Comparison of ENCODE assay signal across 16 cellular contexts in genomic region chr10:119728172-119728800, GRCh38. TPM values are rescaled to one million over a fixed set of nuclear protein-coding genes. Genes with fewer than 3 reads are reported as not detected.
DNase-seq lines count a peak whose midpoint lies in the region; ATAC-seq and TF ChIP-seq lines count a peak whose summit lies in the region.
"Had no signal": no experiment of that assay in that cellular context is flagged by ENCODE, and none has a peak within 500 bp of the region (broad histone marks: within the 10 kb centered on the region; RNA-seq: fewer than 3 reads in every experiment).

No MANE protein-coding gene starts in this region.

- H2BK5ac ChIP-seq in mesenchymal stem cell (ENCODE audit: low read depth, low read length, poor library complexity, severe bottlenecking): no peak overlapping the region
- H2BK5ac ChIP-seq in H9 (ENCODE audit: insufficient read length, low read length): no peak overlapping the region

- H3K4me2 ChIP-seq in MM.1S (ENCODE audit: low read depth, low read length): 0 out of 2 replicates have a peak overlapping the region, but pooled peaks have one; percentile 3
- no peak overlapping the region for H3K4me2 ChIP-seq in mesenchymal stem cell (ENCODE audit: low read length, poor library complexity, severe bottlenecking)
- no peak overlapping the region for H3K4me2 ChIP-seq in H9 (ENCODE audit: insufficient read depth, insufficient read length, low read length)

- H3K9me3 Mint-ChIP-seq in CD8-positive, alpha-beta memory T cell: no peaks in the 10 kb centered on the region
- no peaks in the 10 kb centered on the region for H3K9me3 Mint-ChIP-seq in activated naive CD8-positive, alpha-beta T cell treated with anti-CD3 and anti-CD28 coated beads, Interleukin-2, amount 50 U/mL, for 24 hours
- no peaks in the 10 kb centered on the region for H3K9me3 Mint-ChIP-seq in neural crest cell
- H3K9me3 Mint-ChIP-seq in H9: no peaks in the 10 kb centered on the region

- no peaks in the 10 kb centered on the region for H3K27me3 ChIP-seq in CD8-positive, alpha-beta memory T cell (ENCODE audit: insufficient read depth, low read length, poor library complexity, severe bottlenecking)
- H3K27me3 ChIP-seq in MM.1S (replicated peaks; ENCODE audit: insufficient read depth, low read length): no peaks in the 10 kb centered on the region
- no peaks in the 10 kb centered on the region for H3K27me3 ChIP-seq in mesenchymal stem cell (ENCODE audit: control insufficient read depth in 1 of 2, insufficient read depth in 1 of 2, low read length in 2 of 2)
- H3K27me3 ChIP-seq in H9 (ENCODE audit: insufficient read depth, low read length): no peaks in the 10 kb centered on the region
- H3K27me3 ChIP-seq: heart right ventricle, right atrium auricular region had no signal

- no peak overlapping the region for H3K56ac ChIP-seq in H9 (ENCODE audit: insufficient read length, low read depth, low read length)

- 100% methylated on average over 2 of the region's 3 CpGs for WGBS in mesenchymal stem cell
- WGBS in H9 (ENCODE audit: extremely low coverage, insufficient read length, low lambda C conversion rate): no CpG with 5 or more reads among the region's 3 CpGs

- peak overlapping the region in 4 of 7 donors; percentile 8 to 90 (median 40) for H3K4me3 Mint-ChIP-seq in CD8-positive, alpha-beta memory T cell
- H3K4me3 Mint-ChIP-seq in activated naive CD8-positive, alpha-beta T cell treated with anti-CD3 and anti-CD28 coated beads, Interleukin-2, amount 50 U/mL, for 24 hours: peak overlapping the region; percentile 90
- peak overlapping the region; percentile 94 for H3K4me3 Mint-ChIP-seq in neural crest cell
- H3K4me3 Mint-ChIP-seq in H9: no peak overlapping the region

- DNase-seq in CD8-positive, alpha-beta memory T cell: no peak
- DNase-seq in MM.1S (no peak), neural crest cell (ENCODE audit: low read depth, low spot score) (no peak), sciatic nerve (ENCODE audit: low spot score) (no peak), CD1c-positive myeloid dendritic cell (ENCODE audit: extremely low spot score) (no peak), mesenchymal stem cell (no peak), H9 (no peak)
- DNase-seq in activated naive CD8-positive, alpha-beta T cell treated with anti-CD3 and anti-CD28 coated beads, Interleukin-2, amount 50 U/mL, for 24 hours: no peak
- DNase-seq: activated effector memory CD4-positive, alpha-beta T cell treated with Interleukin-2 at 50 U/mL for 16 hours; cerebellar nuclear complex; GDM1; heart right ventricle; left cardiac atrium; NCI-H2171 treated with DMSO at 0.1 percent for 48 hours; stimulated activated CD4-positive, alpha-beta T cell treated with anti-CD3 and anti-CD28 coated beads, Interleukin-4, amount 100 ng/mL, for 1 hour had no signal

- peaks cover 0 to 4% (median 0%) of the 10 kb centered on the region in 3 donors for H3K36me3 Mint-ChIP-seq in CD8-positive, alpha-beta memory T cell
- peaks cover 16% of the 10 kb centered on the region for H3K36me3 Mint-ChIP-seq in activated naive CD8-positive, alpha-beta T cell treated with anti-CD3 and anti-CD28 coated beads, Interleukin-2, amount 50 U/mL, for 24 hours (ENCODE audit: low read depth)
- H3K36me3 Mint-ChIP-seq in neural crest cell (ENCODE audit: low read depth): no peaks in the 10 kb centered on the region
- H3K36me3 Mint-ChIP-seq in H9 (ENCODE audit: insufficient read depth in 1 of 3, low read depth in 3 of 3): peaks cover 1 to 4% (median 3%) of the 10 kb centered on the region in 3 experiments; a peak in 5 of 7 replicates

- H4K8ac ChIP-seq in mesenchymal stem cell (ENCODE audit: low read length) (no peak overlapping the region), H9 (replicated peaks; ENCODE audit: insufficient read length, low read depth, low read length) (no peak overlapping the region)

- no peaks in the 10 kb centered on the region for H3K36me3 ChIP-seq in CD8-positive, alpha-beta memory T cell (ENCODE audit: insufficient read depth, low read length)
- H3K36me3 ChIP-seq in MM.1S (replicated peaks; ENCODE audit: insufficient read depth, low read length): no peaks in the 10 kb centered on the region
- no peaks in the 10 kb centered on the region for H3K36me3 ChIP-seq in mesenchymal stem cell (ENCODE audit: control insufficient read depth in 1 of 2, insufficient read depth in 2 of 2, low read depth in 1 of 2, low read length in 2 of 2)
- H3K36me3 ChIP-seq: heart right ventricle, right atrium auricular region had no signal

- peaks cover 15% of the 10 kb centered on the region for H3K4me1 ChIP-seq in CD8-positive, alpha-beta memory T cell (ENCODE audit: insufficient read depth, low read length)
- H3K4me1 ChIP-seq in MM.1S (ENCODE audit: low read length) (peaks cover 23% of the 10 kb centered on the region), mesenchymal stem cell (ENCODE audit: control insufficient read depth, insufficient read depth, low read depth, low read length) (peaks cover 16% of the 10 kb centered on the region), H9 (ENCODE audit: insufficient read depth, low read length) (peaks cover 3% of the 10 kb centered on the region; the same call in 1 of the 2 replicates)

- no peak overlapping the region for H4K5ac ChIP-seq in H9 (ENCODE audit: insufficient read length, low read depth, low read length)

- H2AK5ac ChIP-seq in mesenchymal stem cell (ENCODE audit: low read length, severe bottlenecking) (no peak overlapping the region), H9 (ENCODE audit: insufficient read length, low read length) (no peak overlapping the region)

- H3K9ac ChIP-seq in MM.1S (ENCODE audit: low read length) (no peak overlapping the region), mesenchymal stem cell (ENCODE audit: low read length) (no peak overlapping the region), H9 (ENCODE audit: extremely low read depth, insufficient read length, low read length) (no peak overlapping the region)

- H3K14ac ChIP-seq in mesenchymal stem cell (ENCODE audit: low read length in 2 of 2) (no peak overlapping the region), H9 (ENCODE audit: insufficient read depth, low read length) (no peak overlapping the region)

- H3K4ac ChIP-seq in mesenchymal stem cell (ENCODE audit: low read depth in 1 of 2, low read length in 2 of 2): no peak overlapping the region
- H3K4ac ChIP-seq in H9 (ENCODE audit: low read depth, low read length): no peak overlapping the region

- no peak overlapping the region for H3K18ac ChIP-seq in mesenchymal stem cell (ENCODE audit: low read depth in 1 of 2, low read length in 2 of 2)
- H3K18ac ChIP-seq in H9 (ENCODE audit: insufficient read length, low read depth, low read length): no peak overlapping the region

- no peaks in the 10 kb centered on the region for H3K9me3 ChIP-seq in CD8-positive, alpha-beta memory T cell (ENCODE audit: low read length)
- H3K9me3 ChIP-seq in MM.1S (replicated peaks; ENCODE audit: insufficient read depth, low read length) (no peaks in the 10 kb centered on the region), mesenchymal stem cell (ENCODE audit: control insufficient read depth, low read length) (no peaks in the 10 kb centered on the region), H9 (ENCODE audit: control insufficient read depth, low read depth, low read length) (no peaks in the 10 kb centered on the region)
- H3K9me3 ChIP-seq: heart right ventricle, right atrium auricular region had no signal

- peaks cover 17 to 35% (median 29%) of the 10 kb centered on the region in 3 donors for H3K4me1 Mint-ChIP-seq in CD8-positive, alpha-beta memory T cell
- peaks cover 54% of the 10 kb centered on the region for H3K4me1 Mint-ChIP-seq in activated naive CD8-positive, alpha-beta T cell treated with anti-CD3 and anti-CD28 coated beads, Interleukin-2, amount 50 U/mL, for 24 hours
- peaks cover 48% of the 10 kb centered on the region for H3K4me1 Mint-ChIP-seq in neural crest cell
- H3K4me1 Mint-ChIP-seq in H9: peaks cover 34 to 42% of the 10 kb centered on the region in 2 experiments

- H2AFZ ChIP-seq in MM.1S (ENCODE audit: low read length) (no peak overlapping the region), mesenchymal stem cell (ENCODE audit: low read depth, low read length) (no peak overlapping the region), H9 (ENCODE audit: low read length) (no peak overlapping the region)

- H3K79me1 ChIP-seq in mesenchymal stem cell (replicated peaks; ENCODE audit: low read length, poor library complexity, severe bottlenecking): peaks cover 10% of the 10 kb centered on the region
- peaks cover 5% of the 10 kb centered on the region for H3K79me1 ChIP-seq in H9 (ENCODE audit: insufficient read depth, low read depth, low read length, poor library complexity, severe bottlenecking)

- H2BK12ac ChIP-seq in mesenchymal stem cell (ENCODE audit: low read length in 2 of 2) (no peak overlapping the region), H9 (ENCODE audit: insufficient read length, low read depth, low read length) (no peak overlapping the region)

- H3K9me2 ChIP-seq in MM.1S (replicated peaks; ENCODE audit: insufficient read depth, low read length): no peaks in the 10 kb centered on the region

- no peak overlapping the region for H3K23ac ChIP-seq in mesenchymal stem cell (ENCODE audit: low read length in 2 of 2)
- no peak overlapping the region for H3K23ac ChIP-seq in H9 (ENCODE audit: insufficient read length, low read depth, low read length)

- no peaks in the 10 kb centered on the region for H3K27me3 Mint-ChIP-seq in CD8-positive, alpha-beta memory T cell
- no peaks in the 10 kb centered on the region for H3K27me3 Mint-ChIP-seq in activated naive CD8-positive, alpha-beta T cell treated with anti-CD3 and anti-CD28 coated beads, Interleukin-2, amount 50 U/mL, for 24 hours
- H3K27me3 Mint-ChIP-seq in neural crest cell (ENCODE audit: low read depth) (no peaks in the 10 kb centered on the region), H9 (ENCODE audit: low read depth) (no peaks in the 10 kb centered on the region)

- CTCF ChIA-PET in CD8-positive, alpha-beta memory T cell (lab: Charles Lee): no interaction called here

- H2BK120ac ChIP-seq in mesenchymal stem cell (ENCODE audit: low read depth, low read length) (no peak overlapping the region), H9 (ENCODE audit: low read depth, low read length, poor library complexity, severe bottlenecking) (no peak overlapping the region)

- peaks cover 6% of the 10 kb centered on the region for H3K23me2 ChIP-seq in H9 (ENCODE audit: insufficient read length, low read depth, low read length, poor library complexity, severe bottlenecking)

- H4K91ac ChIP-seq in mesenchymal stem cell (ENCODE audit: low read length) (no peak overlapping the region), H9 (ENCODE audit: insufficient read length, low read depth, low read length) (no peak overlapping the region)

- POLR2A ChIA-PET in CD8-positive, alpha-beta memory T cell (lab: Charles Lee): interaction anchor here (0.7 kb wide), 1 partner anchor 144 kb away, joined by 4 read pairs; the partner anchor contains the start of gene MCMBP

- H3T11ph ChIP-seq in H9 (ENCODE audit: low read length): no peak overlapping the region

- H2BK15ac ChIP-seq in mesenchymal stem cell (ENCODE audit: low read depth, poor library complexity, severe bottlenecking): no peak overlapping the region
- no peak overlapping the region for H2BK15ac ChIP-seq in H9 (ENCODE audit: low read depth, low read length)

- H3K4me3 ChIP-seq in CD8-positive, alpha-beta memory T cell (ENCODE audit: low read length): no peak overlapping the region
- H3K4me3 ChIP-seq in MM.1S (ENCODE audit: low read length): no peak overlapping the region
- H3K4me3 ChIP-seq in mesenchymal stem cell (ENCODE audit: insufficient read depth in 1 of 2, low read depth in 1 of 2, low read length in 2 of 2): no peak overlapping the region
- H3K4me3 ChIP-seq: heart right ventricle, right atrium auricular region had no signal

- no peak overlapping the region for H2BK20ac ChIP-seq in H9 (ENCODE audit: low read depth, low read length, poor library complexity, severe bottlenecking)

- H3F3A ChIP-seq in MM.1S (ENCODE audit: insufficient read depth, low read length): no peaks in the 10 kb centered on the region

- intact Hi-C loops in sciatic nerve (cut with DNase I): no loop called here

- H3K27ac ChIP-seq in CD8-positive, alpha-beta memory T cell (ENCODE audit: low read depth, low read length): no peak overlapping the region
- no peak overlapping the region for H3K27ac ChIP-seq in MM.1S (ENCODE audit: low read length)
- no peak overlapping the region for H3K27ac ChIP-seq in mesenchymal stem cell (ENCODE audit: low read length, poor library complexity, severe bottlenecking)
- H3K27ac ChIP-seq in H9 (ENCODE audit: insufficient read length, low read depth, low read length): no peak overlapping the region
- H3K27ac ChIP-seq: heart right ventricle had no signal

- H3K79me2 ChIP-seq in MM.1S (ENCODE audit: low read length): peaks cover 40% of the 10 kb centered on the region
- peaks cover 3% of the 10 kb centered on the region; the same call in 1 of the 2 replicates for H3K79me2 ChIP-seq in H9 (ENCODE audit: insufficient read depth, low read length)

- TF ChIP-seq CTCF in MM.1S (IDR thresholded peaks at IDR 0.05; ENCODE audit: low read length) (no peak), neural crest cell (conservative IDR thresholded peaks at IDR 0.05) (no peak), H9 (conservative IDR thresholded peaks at IDR 0.05) (no peak)

- H4K20me1 ChIP-seq in MM.1S (ENCODE audit: insufficient read depth, low read length) (no peaks in the 10 kb centered on the region), H9 (ENCODE audit: control insufficient read depth, insufficient read depth, insufficient read length) (no peaks in the 10 kb centered on the region)

- no peak for ATAC-seq in activated naive CD8-positive, alpha-beta T cell treated with anti-CD3 and anti-CD28 coated beads, Interleukin-2, amount 50 U/mL, for 24 hours
- ATAC-seq in sciatic nerve: no peak
- ATAC-seq: heart right ventricle, left cardiac atrium had no signal

- peak overlapping the region in 3 of 8 donors; percentile 9 to 25 (median 21) for H3K27ac Mint-ChIP-seq in CD8-positive, alpha-beta memory T cell
- peak overlapping the region; percentile 76 for H3K27ac Mint-ChIP-seq in activated naive CD8-positive, alpha-beta T cell treated with anti-CD3 and anti-CD28 coated beads, Interleukin-2, amount 50 U/mL, for 24 hours
- H3K27ac Mint-ChIP-seq in neural crest cell (ENCODE audit: unreplicated experiment): no peak overlapping the region
- H3K27ac Mint-ChIP-seq in H9: no peak overlapping the region

RNA-seq across cellular contexts. Expression of gene INPP5F, which starts 2.4 kb away (rescaled TPM):
- 10 to 100 TPM; 22.3 to 23.0 TPM for total RNA-seq in CD8-positive, alpha-beta memory T cell
- polyA plus RNA-seq in CD8-positive, alpha-beta memory T cell: 4.4 TPM
- total RNA-seq in neural crest cell: 95.4 and 99.9 TPM in 2 replicates
- 50.6 TPM for total RNA-seq in sciatic nerve
- polyA plus RNA-seq in mesenchymal stem cell (2013, experiment 1 of 2): 24.1 TPM
- 25.7 TPM for polyA plus RNA-seq in mesenchymal stem cell (2013, experiment 2 of 2)
- 108 and 111 TPM in 2 replicates for total RNA-seq in H9 (2021)

Comparison
In these comparisons a context has a peak if more than half of its experiments do, and no peak if none do; other contexts are left out.
1. H3K4me3 Mint-ChIP-seq: peak in CD8-positive, alpha-beta memory T cell (4 of 7), activated naive CD8-positive, alpha-beta T cell treated with anti-CD3 and anti-CD28 coated beads, Interleukin-2, amount 50 U/mL, for 24 hours (single experiment) and neural crest cell (single experiment); none in H9 (0 of 2).